12 cellular contexts compared by ENCODE assay signal in the genomic region with DNA sequence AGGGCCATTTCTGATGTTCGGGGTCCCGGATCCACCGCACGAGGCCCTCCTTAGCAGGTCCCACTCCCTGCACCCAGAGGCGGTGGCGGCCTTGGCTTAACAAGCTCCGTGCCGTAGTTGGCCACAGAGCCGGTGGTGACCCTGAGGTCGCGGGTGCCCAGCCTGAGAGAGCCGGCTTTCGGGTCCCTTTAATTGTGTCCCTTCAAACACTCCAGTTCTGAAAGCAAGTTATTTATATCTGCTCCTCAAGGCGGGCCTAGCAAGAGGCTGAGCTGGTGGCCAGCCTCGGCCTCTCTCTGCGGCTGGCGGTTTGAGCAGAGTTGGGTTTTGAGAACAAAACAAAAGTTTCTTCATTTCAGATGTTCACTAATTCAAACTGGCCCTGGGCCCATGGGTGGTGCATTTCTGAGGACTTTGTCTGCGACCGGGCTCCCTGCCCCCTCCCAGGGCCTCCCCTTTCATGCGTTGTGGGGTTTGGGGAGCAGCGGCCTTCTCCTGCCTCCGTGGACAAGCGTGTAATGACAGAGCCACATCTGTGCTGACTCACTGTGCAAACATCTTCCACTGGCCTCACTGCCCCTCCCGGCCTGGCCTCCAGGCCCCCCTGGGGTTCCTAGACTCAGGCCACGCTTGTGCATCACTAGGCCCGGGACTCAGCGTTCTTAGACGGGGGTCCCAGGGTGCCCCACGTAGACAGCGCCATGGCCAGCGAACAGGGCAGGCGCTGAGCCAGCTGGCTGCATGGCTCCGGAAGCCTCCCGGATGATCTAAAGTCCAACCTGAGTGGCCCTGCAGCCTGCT. TPM values are rescaled to one million over a fixed set of nuclear protein-coding genes. Genes with fewer than 3 reads are reported as not detected.
DNase-seq lines count a peak whose midpoint lies in the region; ATAC-seq and TF ChIP-seq lines count a peak whose summit lies in the region.
"Had no signal": no experiment of that assay in that cellular context is flagged by ENCODE, and none has a peak within 500 bp of the region (broad histone marks: within the 10 kb centered on the region; RNA-seq: fewer than 3 reads in every experiment).

No MANE protein-coding gene starts in this region.

- no peaks in the 10 kb centered on the region for H3K9me3 ChIP-seq in adipocyte (ENCODE audit: control insufficient read depth, low read length)
- H3K9me3 ChIP-seq in left ventricle myocardium inferior (replicated peaks), result no peaks in the 10 kb centered on the region
- H3K9me3 ChIP-seq in skeletal muscle tissue (ENCODE audit: control insufficient read depth in 3 of 3, low read length in 3 of 3), result no peaks in the 10 kb centered on the region
- H3K9me3 ChIP-seq: adrenal gland had no signal

- no peak overlapping the region for H3K27ac Mint-ChIP-seq in GM23338
- H3K27ac Mint-ChIP-seq: WTC11 had no signal

- H3K4me3 ChIP-seq in GM23338 (no peak overlapping the region), adipocyte (ENCODE audit: low read length) (peak overlapping the region; percentile 43), left ventricle myocardium inferior (no peak overlapping the region), skeletal muscle tissue (ENCODE audit: low read length in 3 of 3) (no peak overlapping the region)
- H3K4me3 ChIP-seq: adrenal gland had no signal

- H3K9me3 Mint-ChIP-seq in GM23338, result peaks cover 3% of the 10 kb centered on the region; the same call in 2 of the 3 replicates

- intact Hi-C loops in left ventricle myocardium inferior (cut with micrococcal nuclease), result no loop called here

- no peaks in the 10 kb centered on the region for H3K36me3 ChIP-seq in GM23338 (ENCODE audit: insufficient read depth)
- no peaks in the 10 kb centered on the region for H3K36me3 ChIP-seq in adipocyte (ENCODE audit: control insufficient read depth, insufficient read depth, low read length, severe bottlenecking)
- no peaks in the 10 kb centered on the region for H3K36me3 ChIP-seq in left ventricle myocardium inferior
- H3K36me3 ChIP-seq in skeletal muscle tissue (ENCODE audit: control insufficient read depth in 3 of 3, insufficient read depth in 3 of 3, low read length in 3 of 3), result no peaks in the 10 kb centered on the region
- H3K36me3 ChIP-seq: adrenal gland had no signal

- peak overlapping the region; percentile 52; the same call in 1 of the 2 replicates for H2AFZ ChIP-seq in GM23338

- H3K9ac ChIP-seq in adipocyte (ENCODE audit: low read length) (peak overlapping the region; percentile 81), skeletal muscle tissue (ENCODE audit: low read depth in 1 of 3, low read length in 3 of 3) (no peak overlapping the region)

- H3K4me2 ChIP-seq in GM23338, result no peak overlapping the region

- peaks cover 19% of the 10 kb centered on the region for H3K27me3 Mint-ChIP-seq in GM23338 (ENCODE audit: insufficient read depth, low read depth, poor library complexity)

- H4K20me1 ChIP-seq in GM23338 (replicated peaks; ENCODE audit: insufficient read depth), result no peaks in the 10 kb centered on the region

- H3K27me3 ChIP-seq in GM23338 (ENCODE audit: insufficient read depth) (no peaks in the 10 kb centered on the region), adipocyte (replicated peaks; ENCODE audit: control insufficient read depth, insufficient read depth, low read length) (no peaks in the 10 kb centered on the region), left ventricle myocardium inferior (ENCODE audit: low read depth) (peaks cover 48% of the 10 kb centered on the region), skeletal muscle tissue (ENCODE audit: control insufficient read depth in 3 of 3, insufficient read depth in 3 of 3, low read length in 3 of 3) (peaks cover 6 to 26% (median 24%) of the 10 kb centered on the region in 3 donors)
- H3K27me3 ChIP-seq: adrenal gland had no signal

- DNase-seq in GM23338 (ENCODE audit: low spot score), result no peak
- DNase-seq in adipocyte (ENCODE audit: low read depth), result peak; percentile 93
- peak; percentile 46 for DNase-seq in left ventricle myocardium inferior
- DNase-seq in medulla oblongata (ENCODE audit: extremely low spot score), result no peak
- no peak for DNase-seq in NCI-H146 (lab: John Stamatoyannopoulos, UW)
- DNase-seq: NCI-H526 treated with DMSO at 0.1 percent for 48 hours; stimulated activated CD4-positive, alpha-beta T cell treated with anti-CD3 and anti-CD28 coated beads, Interleukin-1b, Interleukin-23, amount 100 ng/mL, for 48 hours had no signal

- H3K27ac ChIP-seq in GM23338 (ENCODE audit: low read depth) (no peak overlapping the region), left ventricle myocardium inferior (replicated peaks) (peak overlapping the region; percentile 69), skeletal muscle tissue (ENCODE audit: low read depth, low read length) (peak overlapping the region; percentile 68)
- H3K27ac ChIP-seq: adrenal gland had no signal

- H3F3A ChIP-seq in GM23338 (replicated peaks; ENCODE audit: low read depth), result no peaks in the 10 kb centered on the region

- ATAC-seq in GM23338, result no peak
- ATAC-seq in GM21447 (IDR thresholded peaks at IDR 0.05; ENCODE audit: unreplicated experiment), result no peak
- ATAC-seq in HG03175 (IDR thresholded peaks at IDR 0.05; ENCODE audit: unreplicated experiment), result no peak
- ATAC-seq: WTC11 had no signal

- H3K4me1 Mint-ChIP-seq in GM23338, result peaks cover 4% of the 10 kb centered on the region

- TF ChIP-seq CTCF in GM23338 (conservative IDR thresholded peaks at IDR 0.05; ENCODE audit: low read depth in 2 of 2), result no peak
- TF ChIP-seq CTCF in left ventricle myocardium inferior (IDR thresholded peaks at IDR 0.05; ENCODE audit: borderline replicate concordance), result no peak

- H3K36me3 Mint-ChIP-seq in GM23338 (ENCODE audit: low read depth), result no peaks in the 10 kb centered on the region; the same call in 2 of the 3 replicates
- H3K36me3 Mint-ChIP-seq: WTC11 had no signal

- H3K4me1 ChIP-seq in GM23338 (ENCODE audit: insufficient read depth), result no peaks in the 10 kb centered on the region
- peaks cover 35% of the 10 kb centered on the region for H3K4me1 ChIP-seq in adipocyte (ENCODE audit: control insufficient read depth, insufficient read depth, low read length)
- H3K4me1 ChIP-seq in left ventricle myocardium inferior, result no peaks in the 10 kb centered on the region
- peaks cover 0 to 8% (median 6%) of the 10 kb centered on the region in 3 donors for H3K4me1 ChIP-seq in skeletal muscle tissue (ENCODE audit: control insufficient read depth in 3 of 3, insufficient read depth in 3 of 3, low read length in 3 of 3)
- H3K4me1 ChIP-seq: adrenal gland had no signal

- H3K4me3 Mint-ChIP-seq in GM23338, result no peak overlapping the region
- H3K4me3 Mint-ChIP-seq: WTC11 had no signal

- no peaks in the 10 kb centered on the region for H3K9me2 ChIP-seq in GM23338 (ENCODE audit: insufficient read depth)

- no peaks in the 10 kb centered on the region for H3K79me2 ChIP-seq in GM23338 (replicated peaks; ENCODE audit: insufficient read depth)

TF ChIP-seq in GM23338, 12 proteins besides CTCF, POLR2A, EP300 and RAD21:
- TF ChIP-seq, protein P1, sequence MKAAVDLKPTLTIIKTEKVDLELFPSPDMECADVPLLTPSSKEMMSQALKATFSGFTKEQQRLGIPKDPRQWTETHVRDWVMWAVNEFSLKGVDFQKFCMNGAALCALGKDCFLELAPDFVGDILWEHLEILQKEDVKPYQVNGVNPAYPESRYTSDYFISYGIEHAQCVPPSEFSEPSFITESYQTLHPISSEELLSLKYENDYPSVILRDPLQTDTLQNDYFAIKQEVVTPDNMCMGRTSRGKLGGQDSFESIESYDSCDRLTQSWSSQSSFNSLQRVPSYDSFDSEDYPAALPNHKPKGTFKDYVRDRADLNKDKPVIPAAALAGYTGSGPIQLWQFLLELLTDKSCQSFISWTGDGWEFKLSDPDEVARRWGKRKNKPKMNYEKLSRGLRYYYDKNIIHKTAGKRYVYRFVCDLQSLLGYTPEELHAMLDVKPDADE (IDR thresholded peaks at IDR 0.05), result no peak
- no peak for TF ChIP-seq JUNB (IDR thresholded peaks at IDR 0.05; ENCODE audit: unreplicated experiment)
TF ChIP-seq in GM23338: peak in this region for 0.

RNA-seq across cellular contexts. Expression of a gene that starts 49.4 kb away (rescaled TPM):
- 12.3 and 13.1 TPM in 2 replicates for total RNA-seq in GM23338 (2014; rRNA removed; shearing (Covaris generic))
- polyA plus RNA-seq in GM23338 (2016; fragmentation: Nextera tagmentation; extraction: Ambion mirVana), result 2.5 and 3.3 TPM in 2 replicates
- total RNA-seq in left ventricle myocardium inferior (13.9 TPM), skeletal muscle tissue (258 TPM)

Comparison
In these comparisons a context has a peak if more than half of its experiments do, and no peak if none do; other contexts are left out.
1. DNase-seq: peak in adipocyte (single experiment) and left ventricle myocardium inferior (single experiment); none in GM23338 (single experiment), medulla oblongata (single experiment) and NCI-H146 (single experiment).
2. RNA of a gene that starts 49.4 kb away (total RNA-seq): 258 TPM in skeletal muscle tissue (single experiment); 13.9 TPM in left ventricle myocardium inferior (single experiment) and 12.3 to 13.1 TPM in GM23338; every median in the first group is over 10 times any median in the second.